11 cellular contexts compared by ENCODE assay signal in genomic region chrX:49176421-49177326, GRCh38. TPM values are rescaled to one million over a fixed set of nuclear protein-coding genes. Genes with fewer than 3 reads are reported as not detected.
DNase-seq lines count a peak whose midpoint lies in the region; ATAC-seq, FAIRE-seq and TF ChIP-seq lines count a peak whose summit lies in the region.
"Had no signal": no experiment of that assay in that cellular context is flagged by ENCODE, and none has a peak within 500 bp of the region (broad histone marks: within the 10 kb centered on the region; RNA-seq: fewer than 3 reads in every experiment).

No MANE protein-coding gene starts in this region.

- peaks cover 22% of the 10 kb centered on the region; the same call in 1 of the 2 replicates for H3K79me2 ChIP-seq in SK-N-SH (ENCODE audit: insufficient read depth)

- TF ChIP-seq EP300 in A549 (IDR thresholded peaks at IDR 0.05): no peak
- TF ChIP-seq EP300 in SK-N-SH (IDR thresholded peaks at IDR 0.05; ENCODE audit: borderline replicate concordance in 1 of 2, low read depth in 1 of 2, low read length in 1 of 2): no peak

- no peak for TF ChIP-seq RAD21 in A549 (conservative IDR thresholded peaks at IDR 0.05 in 1 of 2, IDR thresholded peaks at IDR 0.05 in 1 of 2)
- TF ChIP-seq RAD21 in SK-N-SH (IDR thresholded peaks at IDR 0.05; ENCODE audit: low read length): no peak

- peak; percentile 28 for FAIRE-seq in A549 (lab: Jason Lieb, UNC)

- H3F3A ChIP-seq in SK-N-SH (replicated peaks; ENCODE audit: insufficient read depth): no peaks in the 10 kb centered on the region

- no peak overlapping the region for H4K8ac ChIP-seq in mesenchymal stem cell (ENCODE audit: low read length)

- H3K9me2 ChIP-seq in SK-N-SH: no peaks in the 10 kb centered on the region

- DNase-seq in A549 (ENCODE audit: low read depth in 1 of 2, low spot score in 1 of 2): peak in 1 of 2 experiments; percentile 56
- peak; percentile 16 for DNase-seq in MG63
- no peak for DNase-seq in ascending aorta (ENCODE audit: low spot score in 2 of 2)
- no peak for DNase-seq in mesenchymal stem cell
- no peak for DNase-seq in activated CD8-positive, alpha-beta memory T cell treated with anti-CD3 and anti-CD28 coated beads, Interleukin-2, amount 50 U/mL, for 48 hours
- DNase-seq in inferior parietal cortex (ENCODE audit: extremely low spot score): no peak
- DNase-seq in SK-N-SH: no peak
- DNase-seq: activated CD4-positive, alpha-beta T cell treated with anti-CD3 and anti-CD28 coated beads, Interleukin-2, amount 10 ng/mL, durations not matched to agents 24 days and 14 days; MM.1S; stimulated activated naive CD4-positive, alpha-beta T cell treated with Interleukin-2 at 50 U/mL for 16 hours had no signal

- no peak for TF ChIP-seq POLR2A in A549 (IDR thresholded peaks at IDR 0.05; ENCODE audit: low read length)

- H3K36me3 ChIP-seq in MG63 (peaks cover 21% of the 10 kb centered on the region), ascending aorta (peaks cover 14 to 18% of the 10 kb centered on the region in 2 donors), mesenchymal stem cell (ENCODE audit: control insufficient read depth in 1 of 2, insufficient read depth in 2 of 2, low read depth in 1 of 2, low read length in 2 of 2) (peaks cover 20 to 61% of the 10 kb centered on the region in 2 experiments), SK-N-SH (replicated peaks in 1 of 2; ENCODE audit: control insufficient read depth in 1 of 2, insufficient read depth in 2 of 2, low read length in 1 of 2) (no peaks in the 10 kb centered on the region)

- H3K27me3 ChIP-seq in MG63: no peaks in the 10 kb centered on the region
- no peaks in the 10 kb centered on the region for H3K27me3 ChIP-seq in ascending aorta
- no peaks in the 10 kb centered on the region for H3K27me3 ChIP-seq in mesenchymal stem cell (ENCODE audit: control insufficient read depth in 1 of 2, insufficient read depth in 1 of 2, low read length in 2 of 2)
- H3K27me3 ChIP-seq in SK-N-SH (ENCODE audit: insufficient read depth): no peaks in the 10 kb centered on the region; the same call in 1 of the 2 replicates

- WGBS in A549 (ENCODE audit: missing lambda C conversion rate): 59% methylated on average over 10 of the region's 27 CpGs
- 97% methylated on average over 21 of the region's 27 CpGs for WGBS in mesenchymal stem cell
- WGBS in SK-N-SH (ENCODE audit: low lambda C conversion rate): 42% methylated on average over 13 of the region's 27 CpGs

- H2BK15ac ChIP-seq in mesenchymal stem cell (ENCODE audit: low read depth, poor library complexity, severe bottlenecking): no peak overlapping the region

- H2AFZ ChIP-seq in mesenchymal stem cell (ENCODE audit: low read depth, low read length): no peak overlapping the region
- no peak overlapping the region for H2AFZ ChIP-seq in SK-N-SH (ENCODE audit: low read depth)

- TF ChIP-seq CTCF in A549 (IDR thresholded peaks at IDR 0.05): no peak
- no peak for TF ChIP-seq CTCF in ascending aorta (IDR thresholded peaks at IDR 0.05)
- TF ChIP-seq CTCF in SK-N-SH (IDR thresholded peaks at IDR 0.05): no peak

- H3K4me3 ChIP-seq in A549 (no peak overlapping the region), MG63 (no peak overlapping the region), ascending aorta (no peak overlapping the region), mesenchymal stem cell (ENCODE audit: insufficient read depth in 1 of 2, low read depth in 1 of 2, low read length in 2 of 2) (no peak overlapping the region), SK-N-SH (ENCODE audit: low read depth in 2 of 2, low read length in 1 of 2) (no peak overlapping the region)

- no peak overlapping the region for H3K14ac ChIP-seq in mesenchymal stem cell (ENCODE audit: low read length in 2 of 2)

- peak in 1 of 2 experiments; percentile 35; a peak in 3 of 6 replicates for ATAC-seq in A549
- ATAC-seq in HG03460 (IDR thresholded peaks at IDR 0.05; ENCODE audit: unreplicated experiment): no peak

- no peaks in the 10 kb centered on the region for H4K20me1 ChIP-seq in SK-N-SH (ENCODE audit: insufficient read depth)

- H3K9ac ChIP-seq in mesenchymal stem cell (ENCODE audit: low read length): no peak overlapping the region
- H3K9ac ChIP-seq in SK-N-SH: no peak overlapping the region

- peak overlapping the region; percentile 3 for H2BK120ac ChIP-seq in mesenchymal stem cell (ENCODE audit: low read depth, low read length)

- H3K27ac ChIP-seq in A549: peak overlapping the region in 1 of 2 experiments; percentile 26; a peak in 1 of 6 replicates
- peak overlapping the region; percentile 43 to 64 for H3K27ac ChIP-seq in ascending aorta
- no peak overlapping the region for H3K27ac ChIP-seq in mesenchymal stem cell (ENCODE audit: low read length, poor library complexity, severe bottlenecking)
- H3K27ac ChIP-seq in SK-N-SH (ENCODE audit: low read depth in 2 of 2, low read length in 1 of 2): no peak overlapping the region

- H3K9me3 ChIP-seq in A549: no peaks in the 10 kb centered on the region
- no peaks in the 10 kb centered on the region for H3K9me3 ChIP-seq in MG63
- H3K9me3 ChIP-seq in ascending aorta: no peaks in the 10 kb centered on the region
- no peaks in the 10 kb centered on the region for H3K9me3 ChIP-seq in mesenchymal stem cell (ENCODE audit: control insufficient read depth, low read length)
- no peaks in the 10 kb centered on the region for H3K9me3 ChIP-seq in SK-N-SH

- H3K79me1 ChIP-seq in mesenchymal stem cell (replicated peaks; ENCODE audit: low read length, poor library complexity, severe bottlenecking): peaks cover 2% of the 10 kb centered on the region

- H2BK12ac ChIP-seq in mesenchymal stem cell (ENCODE audit: low read length in 2 of 2): no peak overlapping the region

- intact Hi-C loops in ascending aorta (cut with DNase I): no loop called here

- H2AK5ac ChIP-seq in mesenchymal stem cell (ENCODE audit: low read length, severe bottlenecking): no peak overlapping the region

- H3K4me2 ChIP-seq in A549 (no peak overlapping the region), mesenchymal stem cell (ENCODE audit: low read length, poor library complexity, severe bottlenecking) (no peak overlapping the region), SK-N-SH (no peak overlapping the region)

- H3K4ac ChIP-seq in mesenchymal stem cell (ENCODE audit: low read depth in 1 of 2, low read length in 2 of 2): no peak overlapping the region

- H2BK5ac ChIP-seq in mesenchymal stem cell (ENCODE audit: low read depth, low read length, poor library complexity, severe bottlenecking): no peak overlapping the region

- H3K4me1 ChIP-seq in A549 (peaks cover 31% of the 10 kb centered on the region; the same call in 2 of the 3 replicates), ascending aorta (peaks cover 0 to 4% of the 10 kb centered on the region in 2 donors), mesenchymal stem cell (ENCODE audit: control insufficient read depth, insufficient read depth, low read depth, low read length) (peaks cover 5% of the 10 kb centered on the region), SK-N-SH (ENCODE audit: control insufficient read depth in 1 of 2, insufficient read depth in 2 of 2, low read depth in 1 of 2, low read length in 1 of 2) (no peaks in the 10 kb centered on the region; a peak in 1 of 4 replicates)

- CTCF ChIA-PET in A549 (lab: Yijun Ruan, JAX) (interaction anchor here (1.0 to 1.7 kb wide), 2 partner anchors 21 to 34 kb away, joined by 3 to 6 read pairs; no protein-coding TSS in a partner anchor), SK-N-SH (lab: Yijun Ruan, JAX) (interaction anchor here (1.0 kb wide), 1 partner anchor 16 kb away, joined by 3 read pairs; no protein-coding TSS in a partner anchor)

- no peak overlapping the region for H4K91ac ChIP-seq in mesenchymal stem cell (ENCODE audit: low read length)

- no peak overlapping the region for H3K18ac ChIP-seq in mesenchymal stem cell (ENCODE audit: low read depth in 1 of 2, low read length in 2 of 2)

- no peak overlapping the region for H3K23ac ChIP-seq in mesenchymal stem cell (ENCODE audit: low read length in 2 of 2)

- POLR2A ChIA-PET in A549 (lab: Yijun Ruan, JAX): no interaction called here
- POLR2A ChIA-PET in SK-N-SH (lab: Yijun Ruan, JAX): no interaction called here

RNA-seq across cellular contexts. Expression of gene PLP2, which starts 5.0 kb away (rescaled TPM):
- polyA plus RNA-seq in A549 (2011; rRNA removed) (209 and 277 TPM in 2 replicates), A549 (2017; fragmentation: RNase III; extraction: RNeasy Plus Mini Kit Qiagen cat#74134 plus additional on column Dnase treatment) (162 to 168 TPM (median 164 TPM) in 3 replicates), SK-N-SH (2012; rRNA removed) (95.7 and 146 TPM in 2 replicates)
- 406 and 428 TPM in 2 replicates for polyA plus RNA-seq in A549 (2012; cell fraction: cytosol; rRNA removed)
- polyA plus RNA-seq in A549 (2012; cell fraction: nucleus; rRNA removed): 165 and 236 TPM in 2 replicates
- 267 and 271 TPM in 2 replicates for polyA minus RNA-seq in A549 (2011; rRNA and poly(A)+ RNA removed)
- total RNA-seq in MG63 (2014; rRNA removed; shearing (Covaris generic); ENCODE audit: low replicate concordance): 114 and 139 TPM in 2 replicates
- 51.6 TPM for total RNA-seq in ascending aorta
- polyA plus RNA-seq in mesenchymal stem cell (2013, experiment 1 of 2): 302 TPM
- 293 TPM for polyA plus RNA-seq in mesenchymal stem cell (2013, experiment 2 of 2)
- 115 and 135 TPM in 2 replicates for polyA plus RNA-seq in SK-N-SH (2012; cell fraction: cytosol; rRNA removed)
- 31.3 and 37.4 TPM in 2 replicates for polyA plus RNA-seq in SK-N-SH (2012; cell fraction: nucleus; rRNA removed)

RNA-seq across cellular contexts. Expression of gene PRICKLE3, which starts 9.5 kb away (rescaled TPM):
- 7.9 and 9.3 TPM in 2 replicates for polyA plus RNA-seq in A549 (2011; rRNA removed)
- 16.9 and 23.0 TPM in 2 replicates for polyA plus RNA-seq in A549 (2012; cell fraction: cytosol; rRNA removed)
- polyA plus RNA-seq in A549 (2012; cell fraction: nucleus; rRNA removed): 54.4 and 68.6 TPM in 2 replicates
- 12.9 to 14.1 TPM (median 14.0 TPM) in 3 replicates for polyA plus RNA-seq in A549 (2017; fragmentation: RNase III; extraction: RNeasy Plus Mini Kit Qiagen cat#74134 plus additional on column Dnase treatment)
- 10.3 and 17.7 TPM in 2 replicates for polyA minus RNA-seq in A549 (2011; rRNA and poly(A)+ RNA removed)
- total RNA-seq in MG63 (2014; rRNA removed; shearing (Covaris generic); ENCODE audit: low replicate concordance): 1.2 and 8.3 TPM in 2 replicates
- 25.3 TPM for total RNA-seq in ascending aorta
- 9.3 TPM for polyA plus RNA-seq in mesenchymal stem cell (2013, experiment 1 of 2)
- 9.3 TPM for polyA plus RNA-seq in mesenchymal stem cell (2013, experiment 2 of 2)
- polyA plus RNA-seq in SK-N-SH (2012; rRNA removed): 0.07 TPM in 1 of 2 replicates, not detected in the other
- polyA plus RNA-seq in SK-N-SH (2012; cell fraction: cytosol; rRNA removed): not detected in 2 replicates
- 0.05 TPM in 1 of 2 replicates, not detected in the other for polyA plus RNA-seq in SK-N-SH (2012; cell fraction: nucleus; rRNA removed)

RNA-seq across cellular contexts. Expression of gene MAGIX, which starts 14.1 kb away (rescaled TPM):
- polyA plus RNA-seq in A549 (2011; rRNA removed) (1.1 and 1.2 TPM in 2 replicates), A549 (2017; fragmentation: RNase III; extraction: RNeasy Plus Mini Kit Qiagen cat#74134 plus additional on column Dnase treatment) (2.2 to 3.0 TPM (median 2.5 TPM) in 3 replicates), SK-N-SH (2012; rRNA removed) (0.78 and 1.1 TPM in 2 replicates)
- 2.7 and 4.2 TPM in 2 replicates for polyA plus RNA-seq in A549 (2012; cell fraction: cytosol; rRNA removed)
- 4.6 and 6.8 TPM in 2 replicates for polyA plus RNA-seq in A549 (2012; cell fraction: nucleus; rRNA removed)
- 0.41 and 1.8 TPM in 2 replicates for polyA minus RNA-seq in A549 (2011; rRNA and poly(A)+ RNA removed)
- total RNA-seq in MG63 (2014; rRNA removed; shearing (Covaris generic); ENCODE audit: low replicate concordance): 1.1 and 3.2 TPM in 2 replicates
- 0.32 TPM for total RNA-seq in ascending aorta
- 0.83 TPM for polyA plus RNA-seq in mesenchymal stem cell (2013, experiment 1 of 2)
- polyA plus RNA-seq in mesenchymal stem cell (2013, experiment 2 of 2): 0.66 TPM
- 0.32 and 0.62 TPM in 2 replicates for polyA plus RNA-seq in SK-N-SH (2012; cell fraction: cytosol; rRNA removed)
- polyA plus RNA-seq in SK-N-SH (2012; cell fraction: nucleus; rRNA removed): 2.6 and 3.1 TPM in 2 replicates

RNA-seq across cellular contexts. Expression of gene SYP, which starts 23.3 kb away (rescaled TPM):
- 1.3 and 1.7 TPM in 2 replicates for polyA plus RNA-seq in A549 (2011; rRNA removed)
- polyA plus RNA-seq in A549 (2012; cell fraction: cytosol; rRNA removed): 1.5 and 1.6 TPM in 2 replicates
- 2.1 and 2.6 TPM in 2 replicates for polyA plus RNA-seq in A549 (2012; cell fraction: nucleus; rRNA removed)
- 3.3 to 4.0 TPM (median 3.8 TPM) in 3 replicates for polyA plus RNA-seq in A549 (2017; fragmentation: RNase III; extraction: RNeasy Plus Mini Kit Qiagen cat#74134 plus additional on column Dnase treatment)
- 1.1 and 1.3 TPM in 2 replicates for polyA minus RNA-seq in A549 (2011; rRNA and poly(A)+ RNA removed)
- 0.17 and 0.63 TPM in 2 replicates for total RNA-seq in MG63 (2014; rRNA removed; shearing (Covaris generic); ENCODE audit: low replicate concordance)
- 0.53 TPM for total RNA-seq in ascending aorta
- 0.18 TPM for polyA plus RNA-seq in mesenchymal stem cell (2013, experiment 1 of 2)
- 0.18 TPM for polyA plus RNA-seq in mesenchymal stem cell (2013, experiment 2 of 2)
- 0.76 and 0.93 TPM in 2 replicates for polyA plus RNA-seq in SK-N-SH (2012; rRNA removed)
- 0.90 and 1.6 TPM in 2 replicates for polyA plus RNA-seq in SK-N-SH (2012; cell fraction: cytosol; rRNA removed)
- polyA plus RNA-seq in SK-N-SH (2012; cell fraction: nucleus; rRNA removed): 1.3 and 1.5 TPM in 2 replicates

RNA-seq across cellular contexts. Expression of gene GPKOW, which starts 53.1 kb away (rescaled TPM):
- polyA plus RNA-seq in A549 (2011; rRNA removed): 34.4 and 40.7 TPM in 2 replicates
- 32.5 and 34.5 TPM in 2 replicates for polyA plus RNA-seq in A549 (2012; cell fraction: cytosol; rRNA removed)
- polyA plus RNA-seq in A549 (2012; cell fraction: nucleus; rRNA removed): 28.8 and 30.2 TPM in 2 replicates
- polyA plus RNA-seq in A549 (2017; fragmentation: RNase III; extraction: RNeasy Plus Mini Kit Qiagen cat#74134 plus additional on column Dnase treatment): 22.0 to 24.9 TPM (median 24.1 TPM) in 3 replicates
- polyA minus RNA-seq in A549 (2011; rRNA and poly(A)+ RNA removed): 21.1 and 22.8 TPM in 2 replicates
- 30.1 and 38.4 TPM in 2 replicates for total RNA-seq in MG63 (2014; rRNA removed; shearing (Covaris generic); ENCODE audit: low replicate concordance)
- total RNA-seq in ascending aorta: 19.4 TPM
- polyA plus RNA-seq in mesenchymal stem cell (2013, experiment 1 of 2): 13.7 TPM
- polyA plus RNA-seq in mesenchymal stem cell (2013, experiment 2 of 2): 13.6 TPM
- 33.6 and 36.7 TPM in 2 replicates for polyA plus RNA-seq in SK-N-SH (2012; rRNA removed)
- polyA plus RNA-seq in SK-N-SH (2012; cell fraction: cytosol; rRNA removed): 24.3 and 30.6 TPM in 2 replicates
- 23.9 and 24.3 TPM in 2 replicates for polyA plus RNA-seq in SK-N-SH (2012; cell fraction: nucleus; rRNA removed)

Comparison
In these comparisons a context has a peak if more than half of its experiments do, and no peak if none do; other contexts are left out.
1. H3K27ac ChIP-seq: peak in ascending aorta (2 of 2); none in mesenchymal stem cell (single experiment) and SK-N-SH (0 of 2).